In the genomic region with DNA sequence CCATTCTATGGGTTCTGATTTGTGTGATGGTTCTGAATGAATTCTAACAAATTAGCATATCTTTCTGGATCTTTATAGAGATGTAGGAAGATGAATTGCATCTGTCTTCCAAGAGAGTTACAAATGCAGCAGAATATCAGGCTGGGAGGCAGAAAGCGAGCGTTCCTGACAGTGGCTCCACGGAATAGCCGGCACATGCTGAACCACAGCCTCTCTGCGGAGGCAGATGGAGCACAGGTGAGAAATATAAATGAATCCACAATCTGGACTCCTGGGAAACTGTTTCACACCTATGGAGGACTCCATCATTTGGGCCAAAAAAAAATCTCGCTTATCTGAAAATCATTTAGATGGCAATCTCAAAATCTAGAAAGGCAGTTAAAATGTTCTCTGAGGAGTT, we compare ENCODE assay signal across 37 cellular contexts. TPM values are rescaled to one million over a fixed set of nuclear protein-coding genes. Genes with fewer than 3 reads are reported as not detected.
"Had no signal": no experiment of that assay in that cellular context is flagged by ENCODE, and none has a peak within 500 bp of the region (broad histone marks: within the 10 kb centered on the region; RNA-seq: fewer than 3 reads in every experiment).

No MANE protein-coding gene starts in this region.

- H3K4me1 Mint-ChIP-seq: activated CD4-positive, alpha-beta memory T cell treated with anti-CD3 and anti-CD28 coated beads, Interleukin-2, amount 10 ng/mL, durations not matched to agents 7 days and 5 days; activated CD4-positive, alpha-beta T cell treated with anti-CD3 and anti-CD28 coated beads for 36 hours; activated CD4-positive, alpha-beta T cell treated with anti-CD3 and anti-CD28 coated beads, Interleukin-2, amount 10 ng/mL, durations not matched to agents 7 days and 5 days; activated CD8-positive, alpha-beta memory T cell treated with anti-CD3 and anti-CD28 coated beads, Interleukin-2, amount 10 ng/mL, durations not matched to agents 7 days and 5 days; activated naive CD8-positive, alpha-beta T cell treated with anti-CD3 and anti-CD28 coated beads for 36 hours; activated T-helper 17 cell treated with anti-CD3 and anti-CD28 coated beads, Interleukin-2, amount 50 U/mL, for 72 hours had no signal

- H3K4me3 ChIP-seq: adrenal gland, body of pancreas, breast epithelium had no signal

- H3K27me3 Mint-ChIP-seq: activated naive CD8-positive, alpha-beta T cell treated with anti-CD3 and anti-CD28 coated beads for 36 hours had no signal

- H3K4me1 ChIP-seq: adrenal gland, body of pancreas, breast epithelium had no signal

- ATAC-seq: activated CD4-positive, alpha-beta T cell treated with anti-CD3 and anti-CD28 coated beads for 36 hours; activated CD4-positive, CD25-positive, alpha-beta regulatory T cell treated with anti-CD3 and anti-CD28 coated beads, Interleukin-2, amount 50 U/mL, for 24 hours; activated CD8-positive, alpha-beta memory T cell treated with anti-CD3 and anti-CD28 coated beads, Interleukin-2, amount 10 ng/mL, durations not matched to agents 7 days and 5 days; activated CD8-positive, alpha-beta T cell treated with anti-CD3 and anti-CD28 coated beads, Interleukin-2, amount 10 ng/mL, durations not matched to agents 7 days and 5 days; activated naive CD4-positive, alpha-beta T cell treated with anti-CD3 and anti-CD28 coated beads, Interleukin-2, amount 50 U/mL, for 72 hours; activated T-cell treated with anti-CD3 and anti-CD28 coated beads, Interleukin-2, amount 50 U/mL, for 4 hours; activated T-cell treated with anti-CD3 and anti-CD28 coated beads, Interleukin-2, amount 50 U/mL, for 72 hours; activated T-helper 17 cell treated with anti-CD3 and anti-CD28 coated beads, Interleukin-2, amount 50 U/mL, for 72 hours; body of pancreas; WTC11 had no signal

- H3K27me3 ChIP-seq: adrenal gland, body of pancreas, brain microvascular endothelial cell had no signal

- DNase-seq: activated CD4-positive, alpha-beta memory T cell treated with anti-CD3 and anti-CD28 coated beads, Interleukin-2, amount 10 ng/mL, durations not matched to agents 7 days and 5 days; activated CD4-positive, alpha-beta T cell treated with anti-CD3 and anti-CD28 coated beads for 1 hour; activated CD4-positive, alpha-beta T cell treated with anti-CD3 and anti-CD28 coated beads for 36 hours; activated CD4-positive, alpha-beta T cell treated with anti-CD3 and anti-CD28 coated beads for 48 hours; activated CD4-positive, alpha-beta T cell treated with anti-CD3 and anti-CD28 coated beads, Interleukin-2, amount 10 ng/mL, durations not matched to agents 7 days and 5 days; activated CD4-positive, alpha-beta T cell treated with anti-CD3 and anti-CD28 coated beads, Interleukin-2, amount 50 U/mL, for 48 hours; activated CD4-positive, CD25-positive, alpha-beta regulatory T cell; activated CD8-positive, alpha-beta memory T cell treated with anti-CD3 and anti-CD28 coated beads for 24 hours; activated CD8-positive, alpha-beta memory T cell treated with anti-CD3 and anti-CD28 coated beads, Interleukin-2, amount 10 ng/mL, durations not matched to agents 7 days and 5 days; activated CD8-positive, alpha-beta memory T cell treated with anti-CD3 and anti-CD28 coated beads, Interleukin-2, amount 50 U/mL, for 48 hours; activated CD8-positive, alpha-beta T cell treated with anti-CD3 and anti-CD28 coated beads, Interleukin-2, amount 10 ng/mL, durations not matched to agents 7 days and 5 days; activated effector memory CD4-positive, alpha-beta T cell treated with anti-CD3 and anti-CD28 coated beads, Interleukin-2, amount 50 U/mL, for 16 hours; activated gamma-delta T cell treated with Interleukin-2 at 50 U/mL for 16 hours; activated naive CD4-positive, alpha-beta T cell; activated naive CD4-positive, alpha-beta T cell treated with anti-CD3 and anti-CD28 coated beads for 36 hours; activated naive CD4-positive, alpha-beta T cell treated with anti-CD3 and anti-CD28 coated beads, Interleukin-2, amount 50 U/mL, for 16 hours; activated naive CD8-positive, alpha-beta T cell treated with anti-CD3 and anti-CD28 coated beads for 36 hours; activated T-cell treated with anti-CD3 and anti-CD28 coated beads, Interleukin-2, amount 50 U/mL, for 4 hours; activated T-cell treated with anti-CD3 and anti-CD28 coated beads, Interleukin-2, amount 50 U/mL, for 72 hours; adrenal gland; amniotic stem cell; aorta; body of pancreas; brain microvascular endothelial cell; central memory CD4-positive, alpha-beta T cell; T-helper 1 cell; T-helper 2 cell; T-helper 9 cell had no signal

- H3K9me3 ChIP-seq: adrenal gland, body of pancreas, breast epithelium had no signal

- H3K36me3 ChIP-seq: adrenal gland, brain microvascular endothelial cell, breast epithelium had no signal

- H3K27ac Mint-ChIP-seq: activated CD4-positive, alpha-beta memory T cell treated with anti-CD3 and anti-CD28 coated beads, Interleukin-2, amount 10 ng/mL, durations not matched to agents 7 days and 5 days; activated CD4-positive, alpha-beta T cell treated with anti-CD3 and anti-CD28 coated beads for 36 hours; activated CD4-positive, alpha-beta T cell treated with anti-CD3 and anti-CD28 coated beads, Interleukin-2, amount 10 ng/mL, durations not matched to agents 7 days and 5 days; activated CD8-positive, alpha-beta memory T cell treated with anti-CD3 and anti-CD28 coated beads, Interleukin-2, amount 10 ng/mL, durations not matched to agents 7 days and 5 days; activated CD8-positive, alpha-beta T cell treated with anti-CD3 and anti-CD28 coated beads, Interleukin-2, amount 10 ng/mL, durations not matched to agents 7 days and 5 days; activated naive CD4-positive, alpha-beta T cell treated with anti-CD3 and anti-CD28 coated beads for 36 hours; activated naive CD4-positive, alpha-beta T cell treated with anti-CD3 and anti-CD28 coated beads, Interleukin-2, amount 50 U/mL, for 72 hours; activated naive CD8-positive, alpha-beta T cell treated with anti-CD3 and anti-CD28 coated beads for 36 hours; activated T-cell treated with anti-CD3 and anti-CD28 coated beads, Interleukin-2, amount 50 U/mL, for 72 hours; activated T-helper 1 cell treated with anti-CD3 and anti-CD28 coated beads, Interleukin-12 subunit alpha, Interleukin-12 subunit beta, Interleukin-2, Interleukin-4 antibody, amounts not matched to agents 30 ng/mL and 10 ng/mL and 1 ng/mL, durations not matched to agents 14 hours and 24 hours and 36 hours; activated T-helper 17 cell treated with anti-CD3 and anti-CD28 coated beads, Interleukin-2, amount 50 U/mL, for 72 hours; T-helper 1 cell treated with Interleukin-12 subunit alpha and Interleukin-12 subunit beta and Interleukin-4 antibody, amounts not matched to agents 30 μg/mL and 1 μg/mL, for 36 hours; T-helper 2 cell treated with Interferon-gamma antibody and Interleukin-4, amounts not matched to agents 5 μg/mL and 100 μg/mL, for 36 hours; WTC11 had no signal

- H3K9me3 Mint-ChIP-seq: activated CD4-positive, alpha-beta memory T cell treated with anti-CD3 and anti-CD28 coated beads, Interleukin-2, amount 10 ng/mL, durations not matched to agents 7 days and 5 days; activated CD4-positive, alpha-beta T cell treated with anti-CD3 and anti-CD28 coated beads, Interleukin-2, amount 10 ng/mL, durations not matched to agents 7 days and 5 days; activated naive CD4-positive, alpha-beta T cell treated with anti-CD3 and anti-CD28 coated beads for 36 hours; activated naive CD4-positive, alpha-beta T cell treated with anti-CD3 and anti-CD28 coated beads, Interleukin-2, amount 50 U/mL, for 72 hours; activated naive CD8-positive, alpha-beta T cell treated with anti-CD3 and anti-CD28 coated beads for 36 hours; activated T-cell treated with anti-CD3 and anti-CD28 coated beads, Interleukin-2, amount 50 U/mL, for 4 hours; activated T-cell treated with anti-CD3 and anti-CD28 coated beads, Interleukin-2, amount 50 U/mL, for 72 hours; activated T-helper 1 cell treated with anti-CD3 and anti-CD28 coated beads, Interleukin-12 subunit alpha, Interleukin-12 subunit beta, Interleukin-2, Interleukin-4 antibody, amounts not matched to agents 30 ng/mL and 10 ng/mL and 1 ng/mL, durations not matched to agents 14 hours and 24 hours and 36 hours; activated T-helper 17 cell treated with anti-CD3 and anti-CD28 coated beads, Interleukin-2, amount 50 U/mL, for 72 hours; T-helper 1 cell treated with Interleukin-12 subunit alpha and Interleukin-12 subunit beta and Interleukin-4 antibody, amounts not matched to agents 30 μg/mL and 1 μg/mL, for 36 hours; T-helper 2 cell treated with Interferon-gamma antibody and Interleukin-4, amounts not matched to agents 5 μg/mL and 100 μg/mL, for 36 hours; WTC11 had no signal

- H3K27ac ChIP-seq: adrenal gland, body of pancreas, brain microvascular endothelial cell, breast epithelium, VCaP had no signal

- H3K36me3 Mint-ChIP-seq: activated CD8-positive, alpha-beta memory T cell treated with anti-CD3 and anti-CD28 coated beads, Interleukin-2, amount 10 ng/mL, durations not matched to agents 7 days and 5 days; activated naive CD4-positive, alpha-beta T cell treated with anti-CD3 and anti-CD28 coated beads, Interleukin-2, amount 50 U/mL, for 72 hours; activated naive CD8-positive, alpha-beta T cell treated with anti-CD3 and anti-CD28 coated beads for 36 hours; WTC11 had no signal

- H3K4me3 Mint-ChIP-seq: activated CD4-positive, alpha-beta memory T cell treated with anti-CD3 and anti-CD28 coated beads, Interleukin-2, amount 10 ng/mL, durations not matched to agents 7 days and 5 days; activated CD4-positive, alpha-beta T cell treated with anti-CD3 and anti-CD28 coated beads for 36 hours; activated CD4-positive, alpha-beta T cell treated with anti-CD3 and anti-CD28 coated beads, Interleukin-2, amount 10 ng/mL, durations not matched to agents 7 days and 5 days; activated CD8-positive, alpha-beta memory T cell treated with anti-CD3 and anti-CD28 coated beads, Interleukin-2, amount 10 ng/mL, durations not matched to agents 7 days and 5 days; activated CD8-positive, alpha-beta T cell treated with anti-CD3 and anti-CD28 coated beads, Interleukin-2, amount 10 ng/mL, durations not matched to agents 7 days and 5 days; activated naive CD4-positive, alpha-beta T cell treated with anti-CD3 and anti-CD28 coated beads for 36 hours; activated naive CD8-positive, alpha-beta T cell treated with anti-CD3 and anti-CD28 coated beads for 36 hours; activated T-cell treated with anti-CD3 and anti-CD28 coated beads, Interleukin-2, amount 50 U/mL, for 4 hours; activated T-cell treated with anti-CD3 and anti-CD28 coated beads, Interleukin-2, amount 50 U/mL, for 72 hours; activated T-helper 1 cell treated with anti-CD3 and anti-CD28 coated beads, Interleukin-12 subunit alpha, Interleukin-12 subunit beta, Interleukin-2, Interleukin-4 antibody, amounts not matched to agents 30 ng/mL and 10 ng/mL and 1 ng/mL, durations not matched to agents 14 hours and 24 hours and 36 hours; activated T-helper 17 cell treated with anti-CD3 and anti-CD28 coated beads, Interleukin-2, amount 50 U/mL, for 72 hours; T-helper 1 cell treated with Interleukin-12 subunit alpha and Interleukin-12 subunit beta and Interleukin-4 antibody, amounts not matched to agents 30 μg/mL and 1 μg/mL, for 36 hours; T-helper 2 cell treated with Interferon-gamma antibody and Interleukin-4, amounts not matched to agents 5 μg/mL and 100 μg/mL, for 36 hours; WTC11 had no signal

RNA-seq across cellular contexts. Expression of a gene that starts 34.5 kb away (rescaled TPM):
- total RNA-seq: activated CD4-positive, alpha-beta memory T cell treated with anti-CD3 and anti-CD28 coated beads, Interleukin-2, amount 10 ng/mL, durations not matched to agents 7 days and 5 days; activated CD8-positive, alpha-beta T cell treated with anti-CD3 and anti-CD28 coated beads, Interleukin-2, amount 10 ng/mL, durations not matched to agents 7 days and 5 days; activated naive CD4-positive, alpha-beta T cell treated with anti-CD3 and anti-CD28 coated beads for 36 hours had no signal
